ENCODE assay signal across 7 cellular contexts in genomic region chr7:90149428-90149827, GRCh38. TPM values are rescaled to one million over a fixed set of nuclear protein-coding genes. Genes with fewer than 3 reads are reported as not detected.
A peak's percentile ranks its signal among the peaks of the same experiment; 100 is the strongest.
DNase-seq lines count a peak whose midpoint lies in the region; ATAC-seq and TF ChIP-seq lines count a peak whose summit lies in the region.
"Not testable (repeated sequence)": the region's sequence is repeated elsewhere in the genome, so short reads cannot be mapped to it uniquely, and the experiment has no call there.

No MANE protein-coding gene starts in this region.

- not testable (repeated sequence) for H3K4me3 Mint-ChIP-seq in activated naive CD4-positive, alpha-beta T cell treated with anti-CD3 and anti-CD28 coated beads, Interleukin-2, amount 10 ng/mL, durations not matched to agents 7 days and 5 days; mesothelial cell of epicardium

- H3K27ac Mint-ChIP-seq in activated naive CD4-positive, alpha-beta T cell treated with anti-CD3 and anti-CD28 coated beads, Interleukin-2, amount 10 ng/mL, durations not matched to agents 7 days and 5 days; mesothelial cell of epicardium: not testable (repeated sequence)

- peak; percentile 41 for TF ChIP-seq CTCF in DND-41 (IDR thresholded peaks at IDR 0.05; ENCODE audit: borderline replicate concordance, extremely low read depth, low read length, poor library complexity, severe bottlenecking)
- TF ChIP-seq CTCF in MM.1S (IDR thresholded peaks at IDR 0.05; ENCODE audit: low read length), result peak; percentile 41
- peak; percentile 31 for TF ChIP-seq CTCF in RWPE1 (conservative IDR thresholded peaks at IDR 0.05; ENCODE audit: low read depth)
- peak; percentile 35 to 44 for TF ChIP-seq CTCF in fibroblast of lung (conservative IDR thresholded peaks at IDR 0.05 in 1 of 2, IDR thresholded peaks at IDR 0.05 in 1 of 2; ENCODE audit: low read depth in 1 of 2, low read length in 2 of 2)
- peak; percentile 49 for TF ChIP-seq CTCF in mesothelial cell of epicardium (IDR thresholded peaks at IDR 0.05; ENCODE audit: unreplicated experiment)

- H3K4me1 Mint-ChIP-seq in activated naive CD4-positive, alpha-beta T cell treated with anti-CD3 and anti-CD28 coated beads, Interleukin-2, amount 10 ng/mL, durations not matched to agents 7 days and 5 days; mesothelial cell of epicardium: not testable (repeated sequence)

- H2AFZ ChIP-seq in DND-41 (ENCODE audit: low read depth, low read length); MM.1S (ENCODE audit: low read length); fibroblast of lung (ENCODE audit: low read length): not testable (repeated sequence)

- H3K79me2 ChIP-seq in DND-41 (ENCODE audit: insufficient read depth, low read length); MM.1S (ENCODE audit: low read length); fibroblast of lung (ENCODE audit: control insufficient read depth, insufficient read depth, low read length): not testable (repeated sequence)

- not testable (repeated sequence) for H3K27me3 Mint-ChIP-seq in activated naive CD4-positive, alpha-beta T cell treated with anti-CD3 and anti-CD28 coated beads, Interleukin-2, amount 10 ng/mL, durations not matched to agents 7 days and 5 days
- peaks cover 21% of the 10 kb centered on the region for H3K27me3 Mint-ChIP-seq in mesothelial cell of epicardium (ENCODE audit: low read depth)

- H3K4me2 ChIP-seq in DND-41 (ENCODE audit: insufficient read depth, low read length); MM.1S (ENCODE audit: low read depth, low read length); fibroblast of lung (ENCODE audit: extremely low read depth, insufficient read depth, low read length): not testable (repeated sequence)

- H3F3A ChIP-seq in MM.1S (ENCODE audit: insufficient read depth, low read length), result not testable (repeated sequence)

- not testable (repeated sequence) for H3K4me3 ChIP-seq in DND-41 (ENCODE audit: low read depth in 1 of 2, low read length in 2 of 2); HAP-1; MM.1S (ENCODE audit: low read length); fibroblast of lung (replicated peaks in 1 of 4; ENCODE audit: control extremely low read depth in 1 of 4, insufficient read depth in 1 of 4, low read depth in 3 of 4, low read length in 4 of 4)

- in situ Hi-C loops in HAP-1 (cut with MboI; ENCODE audit: low sequenced_read_pairs), result not testable (repeated sequence)

- DNase-seq in DND-41, result peak; percentile 29
- DNase-seq in HAP-1 (ENCODE audit: low spot score in 2 of 2), result peak; percentile 28 to 66
- peak; percentile 57 for DNase-seq in MM.1S
- not testable (repeated sequence) for DNase-seq in RWPE1 (ENCODE audit: low spot score); fibroblast of lung (ENCODE audit: low read depth in 2 of 2); mesothelial cell of epicardium (ENCODE audit: low spot score in 2 of 2, unreplicated experiment in 2 of 2)
- DNase-seq in activated naive CD4-positive, alpha-beta T cell treated with anti-CD3 and anti-CD28 coated beads, Interleukin-2, amount 10 ng/mL, durations not matched to agents 7 days and 5 days, result peak; percentile 43

- not testable (repeated sequence) for H3K9me3 Mint-ChIP-seq in activated naive CD4-positive, alpha-beta T cell treated with anti-CD3 and anti-CD28 coated beads, Interleukin-2, amount 10 ng/mL, durations not matched to agents 7 days and 5 days; mesothelial cell of epicardium

- H3K4me1 ChIP-seq in DND-41 (ENCODE audit: insufficient read depth, low read length); MM.1S (ENCODE audit: low read length); fibroblast of lung (ENCODE audit: control insufficient read depth, extremely low read depth, insufficient read depth, low read length): not testable (repeated sequence)
- peaks cover 14% of the 10 kb centered on the region for H3K4me1 ChIP-seq in HAP-1

- H3K9me3 ChIP-seq in DND-41 (ENCODE audit: insufficient read depth, low read length, severe bottlenecking); HAP-1; MM.1S (replicated peaks; ENCODE audit: insufficient read depth, low read length); fibroblast of lung (ENCODE audit: control insufficient read depth, insufficient read depth, low read depth, low read length): not testable (repeated sequence)

- H3K27ac ChIP-seq in DND-41 (ENCODE audit: low read length); MM.1S (ENCODE audit: low read length); RWPE1; fibroblast of lung (ENCODE audit: insufficient read depth, low read length): not testable (repeated sequence)

- POLR2A ChIA-PET in RWPE1 (lab: Yijun Ruan, JAX; ENCODE audit: low non-redundant PET), result not testable (repeated sequence)

- not testable (repeated sequence) for H3K27me3 ChIP-seq in DND-41 (ENCODE audit: insufficient read depth, low read length, poor library complexity); HAP-1 (ENCODE audit: low read depth); MM.1S (replicated peaks; ENCODE audit: insufficient read depth, low read length); fibroblast of lung (ENCODE audit: control insufficient read depth, insufficient read depth, low read length)

- H3K36me3 Mint-ChIP-seq in activated naive CD4-positive, alpha-beta T cell treated with anti-CD3 and anti-CD28 coated beads, Interleukin-2, amount 10 ng/mL, durations not matched to agents 7 days and 5 days; mesothelial cell of epicardium: not testable (repeated sequence)

- H3K9ac ChIP-seq in DND-41 (ENCODE audit: low read depth, low read length); MM.1S (ENCODE audit: low read length); fibroblast of lung (ENCODE audit: insufficient read depth, low read length): not testable (repeated sequence)

- not testable (repeated sequence) for H3K36me3 ChIP-seq in DND-41 (ENCODE audit: insufficient read depth, low read length); HAP-1 (replicated peaks); MM.1S (replicated peaks; ENCODE audit: insufficient read depth, low read length); fibroblast of lung (ENCODE audit: control insufficient read depth, insufficient read depth, low read length)

- CTCF ChIA-PET in RWPE1 (lab: Yijun Ruan, JAX), result interaction anchor here (0.7 kb wide), 1 partner anchor 172 kb away, joined by 6 read pairs; the partner anchor contains the start of gene FAM237B
- CTCF ChIA-PET in activated naive CD4-positive, alpha-beta T cell treated with anti-CD3 and anti-CD28 coated beads, Interleukin-2, amount 10 ng/mL, durations not matched to agents 7 days and 5 days (lab: Charles Lee), result not testable (repeated sequence)

- ATAC-seq in DND-41 (ENCODE audit: insufficient read depth, low read depth), result peak; percentile 53; the same call in 2 of the 3 replicates

- not testable (repeated sequence) for H4K20me1 ChIP-seq in DND-41 (ENCODE audit: insufficient read depth, low read length); MM.1S (ENCODE audit: insufficient read depth, low read length); fibroblast of lung (ENCODE audit: control insufficient read depth, extremely low read depth, insufficient read depth, low read length)

- not testable (repeated sequence) for H3K9me2 ChIP-seq in MM.1S (replicated peaks; ENCODE audit: insufficient read depth, low read length)

RNA-seq across cellular contexts. Expression of gene STEAP1, which starts 4.8 kb away (rescaled TPM):
- total RNA-seq in fibroblast of lung (60.9 and 69.9 TPM in 2 replicates), mesothelial cell of epicardium (0.27 to 0.43 TPM (median 0.42 TPM) in 3 replicates)
- polyA plus RNA-seq in fibroblast of lung, result 26.1 and 57.0 TPM in 2 replicates
- polyA plus RNA-seq in fibroblast of lung (2012), result 12.5 and 34.2 TPM in 2 replicates
- 1.7 TPM in 1 of 2 replicates, not detected in the other for polyA minus RNA-seq in fibroblast of lung (ENCODE audit: low replicate concordance)

Comparison
In these comparisons a context has a peak if more than half of its experiments do, and no peak if none do; other contexts are left out.
1. RNA of gene STEAP1, which starts 4.8 kb away (total RNA-seq): 60.9 to 69.9 TPM in fibroblast of lung; 0.27 to 0.43 TPM in mesothelial cell of epicardium; every median in the first group is over 10 times any median in the second.
2. Peak in every context shown above with its lines, with median percentiles within 50 percentile points of each other: CTCF ChIP-seq.